ENCODE assay signal across 8 cellular contexts in the genomic region with DNA sequence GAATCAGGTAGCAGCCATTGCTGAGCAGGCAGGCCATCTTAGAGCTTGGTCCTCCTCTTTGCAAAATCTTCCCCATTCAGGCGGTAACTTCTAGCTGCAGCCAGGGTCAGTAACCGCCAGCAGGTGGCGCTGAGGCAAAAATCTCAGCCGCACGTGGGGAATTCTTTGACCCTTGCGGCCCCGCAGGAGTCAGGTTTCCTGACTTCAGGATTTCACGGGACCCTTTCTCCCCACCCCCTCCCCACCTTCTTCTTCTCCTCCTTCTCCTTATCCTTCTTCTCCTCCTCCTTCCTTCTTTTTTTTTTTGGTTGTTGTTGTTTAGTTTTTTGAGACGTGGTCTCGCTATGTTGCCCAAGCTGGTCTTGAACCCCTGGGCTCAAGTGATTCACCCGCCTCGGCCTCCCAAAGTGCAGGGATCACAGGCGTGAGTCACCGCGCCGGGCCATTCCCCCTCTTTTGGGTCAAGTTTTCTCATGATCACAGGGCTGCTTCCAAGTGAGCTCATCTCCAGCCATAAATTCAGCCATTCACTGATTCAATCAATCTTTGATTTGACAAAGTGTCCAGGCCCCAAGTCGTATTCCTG. TPM values are rescaled to one million over a fixed set of nuclear protein-coding genes. Genes with fewer than 3 reads are reported as not detected.
DNase-seq lines count a peak whose midpoint lies in the region; ATAC-seq and TF ChIP-seq lines count a peak whose summit lies in the region.

No MANE protein-coding gene starts in this region.

- H4K8ac ChIP-seq in IMR-90 (ENCODE audit: low read depth in 2 of 2, low read length in 2 of 2), result peak overlapping the region in 1 of 2 experiments; percentile 50; a peak in 1 of 4 replicates

- CTCF ChIA-PET in IMR-90 (lab: Yijun Ruan, JAX), result interaction anchor here (0.7 to 3.5 kb wide), 16 partner anchors 9 to 84 kb away, joined by 3 to 65 read pairs (median 4); no protein-coding TSS in a partner anchor
- CTCF ChIA-PET in T-cell (lab: Charles Lee), result interaction anchor here (0.5 to 4.4 kb wide), 15 partner anchors 8 to 784 kb away, joined by 3 to 38 read pairs (median 4); no protein-coding TSS in a partner anchor

- BruUV-seq in IMR-90 (replicated peaks; lab: Mats Ljungman, UMichigan), result no TSS peak

- H3K9me3 Mint-ChIP-seq in T-cell, result no peaks in the 10 kb centered on the region

- no peak overlapping the region for H3K27ac Mint-ChIP-seq in T-cell

- no peak overlapping the region for H2BK15ac ChIP-seq in IMR-90 (ENCODE audit: low read depth, low read length)

- H3K27me3 Mint-ChIP-seq in T-cell, result no peaks in the 10 kb centered on the region

- no peak overlapping the region for H3K9ac ChIP-seq in IMR-90 (ENCODE audit: low read depth, low read length)

- H3K4me3 ChIP-seq in IMR-90 (ENCODE audit: insufficient read depth, low read depth, low read length), result no peak overlapping the region
- H3K4me3 ChIP-seq in right atrium auricular region, result no peak overlapping the region
- H3K4me3 ChIP-seq in sigmoid colon, result no peak overlapping the region

- peaks cover 16 to 23% (median 21%) of the 10 kb centered on the region in 3 donors for H3K4me1 Mint-ChIP-seq in T-cell

- no peaks in the 10 kb centered on the region for H4K20me1 ChIP-seq in IMR-90 (ENCODE audit: insufficient read depth, low read length)

- no peaks in the 10 kb centered on the region for H3K36me3 Mint-ChIP-seq in T-cell

- DNase-seq in DMS114 treated with DMSO at 0.1 percent for 48 hours (lab: John Stamatoyannopoulos, UW; ENCODE audit: unreplicated experiment), result peak; percentile 38
- peak; percentile 71 for DNase-seq in IMR-90
- peak in 33 of 34 experiments; percentile 20 to 68 (median 50) for DNase-seq in T-cell
- peak; percentile 48 for DNase-seq in activated naive CD8-positive, alpha-beta T cell treated with anti-CD3 and anti-CD28 coated beads, Interleukin-2, amount 50 U/mL, for 16 hours (ENCODE audit: low read depth, low spot score)
- peak; percentile 69 for DNase-seq in right atrium auricular region (ENCODE audit: low spot score)
- DNase-seq in sigmoid colon, result peak; percentile 76

- no peak overlapping the region for H3K56ac ChIP-seq in IMR-90 (ENCODE audit: extremely low read depth, insufficient read depth, low read length)

- no peak overlapping the region for H3K14ac ChIP-seq in IMR-90 (replicated peaks; ENCODE audit: low read depth, low read length)

- no peak overlapping the region for H2BK120ac ChIP-seq in IMR-90 (ENCODE audit: low read depth, low read length)

- intact Hi-C loops in IMR-90 (cut with micrococcal nuclease), result loop anchor here (10.0 kb wide), 1 partner anchor 149 kb away; no protein-coding TSS in a partner anchor
- intact Hi-C loops in sigmoid colon (cut with DNase I), result no loop called here

- TF ChIP-seq POLR2A in IMR-90 (IDR thresholded peaks at IDR 0.05; ENCODE audit: low read depth, low read length), result no peak
- no peak for TF ChIP-seq POLR2A in sigmoid colon (IDR thresholded peaks at IDR 0.05)
- TF ChIP-seq POLR2A in GM18505 (IDR thresholded peaks at IDR 0.05; ENCODE audit: borderline replicate concordance, extremely low read depth, insufficient read depth, insufficient read length), result no peak

- H3K18ac ChIP-seq in IMR-90 (ENCODE audit: low read depth, low read length), result no peak overlapping the region

- no peak overlapping the region for H4K5ac ChIP-seq in IMR-90 (ENCODE audit: low read depth, low read length)

- in situ Hi-C loops in IMR-90 (cut with MboI; ENCODE audit: low sequenced_read_pairs), result loop anchor here (5.0 to 10.0 kb wide), 2 partner anchors 51 to 239 kb away; no protein-coding TSS in a partner anchor

- no peaks in the 10 kb centered on the region for H3K36me3 ChIP-seq in IMR-90 (ENCODE audit: control insufficient read depth, insufficient read depth, low read length)
- no peaks in the 10 kb centered on the region for H3K36me3 ChIP-seq in right atrium auricular region
- no peaks in the 10 kb centered on the region for H3K36me3 ChIP-seq in sigmoid colon

- H3K27ac ChIP-seq in IMR-90 (ENCODE audit: insufficient read depth, low read length), result no peak overlapping the region
- no peak overlapping the region for H3K27ac ChIP-seq in right atrium auricular region
- no peak overlapping the region for H3K27ac ChIP-seq in sigmoid colon

- no peak for TF ChIP-seq EP300 in sigmoid colon (IDR thresholded peaks at IDR 0.05)

- WGBS in IMR-90 (ENCODE audit: extremely low coverage in 2 of 2, insufficient read length in 1 of 2), 2 experiments, result 13% methylated on average over 7 of the region's 17 CpGs; no CpG with 5 or more reads in 1 of the 2 experiments
- WGBS in sigmoid colon, 2 donors, result 22 to 33% methylated on average over 17 of the region's 17 CpGs

- H3K4ac ChIP-seq in IMR-90 (ENCODE audit: low read depth, low read length), result no peak overlapping the region

- H2AK9ac ChIP-seq in IMR-90 (replicated peaks; ENCODE audit: low read depth, low read length, poor library complexity), result peak overlapping the region; percentile 75

- H4K91ac ChIP-seq in IMR-90 (ENCODE audit: insufficient read depth, low read depth, low read length), result no peak overlapping the region

- no peaks in the 10 kb centered on the region for H3K9me1 ChIP-seq in IMR-90 (ENCODE audit: insufficient read depth, low read length)

- peak; percentile 52 for TF ChIP-seq RAD21 in IMR-90 (IDR thresholded peaks at IDR 0.05; ENCODE audit: low read length)

- ATAC-seq in IMR-90 (ENCODE audit: low read depth) (peak; percentile 69), T-cell (replicated peaks in 1 of 4) (peak; percentile 35 to 59 (median 43)), GM18505 (IDR thresholded peaks at IDR 0.05; ENCODE audit: unreplicated experiment) (no peak), GM18502 (IDR thresholded peaks at IDR 0.05; ENCODE audit: poor library complexity, unreplicated experiment) (no peak)

- no peak overlapping the region for H2BK5ac ChIP-seq in IMR-90 (ENCODE audit: low read depth, low read length, poor library complexity, severe bottlenecking)

- no peak overlapping the region for H2BK20ac ChIP-seq in IMR-90 (ENCODE audit: low read depth, low read length)

- peaks cover 2% of the 10 kb centered on the region; the same call in 1 of the 2 replicates for H3K27me3 ChIP-seq in IMR-90 (ENCODE audit: control insufficient read depth, insufficient read depth, low read length)
- H3K27me3 ChIP-seq in right atrium auricular region, result no peaks in the 10 kb centered on the region
- no peaks in the 10 kb centered on the region for H3K27me3 ChIP-seq in sigmoid colon

- H3K4me1 ChIP-seq in IMR-90 (ENCODE audit: control insufficient read depth, insufficient read depth, low read length), result no peaks in the 10 kb centered on the region
- H3K4me1 ChIP-seq in right atrium auricular region, result peaks cover 0 to 18% of the 10 kb centered on the region in 2 donors
- peaks cover 0 to 20% (median 13%) of the 10 kb centered on the region in 4 donors for H3K4me1 ChIP-seq in sigmoid colon

- H3K9me3 ChIP-seq in IMR-90 (ENCODE audit: control insufficient read depth, insufficient read depth, low read length), result no peaks in the 10 kb centered on the region
- H3K9me3 ChIP-seq in right atrium auricular region, result no peaks in the 10 kb centered on the region
- no peaks in the 10 kb centered on the region for H3K9me3 ChIP-seq in sigmoid colon

- H3K4me2 ChIP-seq in IMR-90 (ENCODE audit: low read depth, low read length), result no peak overlapping the region

- peak; percentile 77 for TF ChIP-seq CTCF in IMR-90 (conservative IDR thresholded peaks at IDR 0.05; ENCODE audit: low read depth, low read length)
- TF ChIP-seq CTCF in right atrium auricular region (IDR thresholded peaks at IDR 0.05), result peak; percentile 76 to 90
- TF ChIP-seq CTCF in sigmoid colon (IDR thresholded peaks at IDR 0.05), result peak; percentile 79 to 90 (median 80)

- H3K23ac ChIP-seq in IMR-90 (ENCODE audit: low read depth, low read length), result no peak overlapping the region

- POLR2A ChIA-PET in IMR-90 (lab: Charles Lee; ENCODE audit: unreplicated experiment), result interaction anchor here (0.6 to 0.8 kb wide), 3 partner anchors 15 to 138 kb away, joined by 3 to 11 read pairs (median 3); no protein-coding TSS in a partner anchor
- POLR2A ChIA-PET in T-cell (lab: Charles Lee), result no interaction called here

- no peak overlapping the region for H2AK5ac ChIP-seq in IMR-90 (ENCODE audit: low read depth, low read length)

- peak overlapping the region; percentile 58 for H2AFZ ChIP-seq in IMR-90 (replicated peaks; ENCODE audit: low read length, poor library complexity)

- H3K79me1 ChIP-seq in IMR-90 (ENCODE audit: low read depth in 1 of 2, low read length in 2 of 2), result no peaks in the 10 kb centered on the region

- dilution Hi-C loops in IMR-90 (cut with HindIII; ENCODE audit: low sequenced_read_pairs, unreplicated experiment), result no loop called here

- H3K4me3 Mint-ChIP-seq in T-cell, result peak overlapping the region in 1 of 3 donors; percentile 52

TF ChIP-seq in IMR-90, 13 proteins besides CTCF, POLR2A, EP300 and RAD21 (continues in another document):
- 0 out of 2 replicates have a peak, but pooled peaks have one; percentile 24 for TF ChIP-seq MXI1 (IDR thresholded peaks at IDR 0.05; ENCODE audit: borderline replicate concordance, low read depth, low read length)
- TF ChIP-seq, protein P1, sequence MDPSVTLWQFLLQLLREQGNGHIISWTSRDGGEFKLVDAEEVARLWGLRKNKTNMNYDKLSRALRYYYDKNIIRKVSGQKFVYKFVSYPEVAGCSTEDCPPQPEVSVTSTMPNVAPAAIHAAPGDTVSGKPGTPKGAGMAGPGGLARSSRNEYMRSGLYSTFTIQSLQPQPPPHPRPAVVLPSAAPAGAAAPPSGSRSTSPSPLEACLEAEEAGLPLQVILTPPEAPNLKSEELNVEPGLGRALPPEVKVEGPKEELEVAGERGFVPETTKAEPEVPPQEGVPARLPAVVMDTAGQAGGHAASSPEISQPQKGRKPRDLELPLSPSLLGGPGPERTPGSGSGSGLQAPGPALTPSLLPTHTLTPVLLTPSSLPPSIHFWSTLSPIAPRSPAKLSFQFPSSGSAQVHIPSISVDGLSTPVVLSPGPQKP (IDR thresholded peaks at IDR 0.05; ENCODE audit: borderline replicate concordance, low read depth, low read length), result no peak

RNA-seq across cellular contexts. Expression of a gene that starts 33.4 kb away (rescaled TPM):
- total RNA-seq in IMR-90 (2012; rRNA removed) (11.1 and 11.7 TPM in 2 replicates), T-cell (under 1 TPM in 3 of 5 donors, not detected in 2; 0.13 to 0.28 (median 0.23) TPM), right atrium auricular region (10 to 100 TPM; 31.6 to 34.8 TPM), sigmoid colon (100 to 1,000 TPM in 2 of 4 donors, 10 to 100 TPM in 2; 24.0 to 111 (median 86.4) TPM)
- polyA plus RNA-seq in IMR-90 (2012; rRNA removed) (7.3 and 8.2 TPM in 2 replicates), sigmoid colon (1 to 10 TPM in 1 of 3 donors, under 1 TPM in 1, not detected in 1; 0.60 to 5.7 TPM)
- 7.3 and 9.8 TPM in 2 replicates for polyA plus RNA-seq in IMR-90 (2012; cell fraction: cytosol; rRNA removed)
- polyA plus RNA-seq in IMR-90 (2012; cell fraction: nucleus; rRNA removed; ENCODE audit: low replicate concordance), result 1.8 and 6.6 TPM in 2 replicates

RNA-seq across cellular contexts. Expression of a gene that starts 52.6 kb away (rescaled TPM):
- total RNA-seq in IMR-90 (2012; rRNA removed), result 68.6 and 91.6 TPM in 2 replicates
- 63.3 and 76.8 TPM in 2 replicates for polyA plus RNA-seq in IMR-90 (2012; rRNA removed)
- 157 and 222 TPM in 2 replicates for polyA plus RNA-seq in IMR-90 (2012; cell fraction: cytosol; rRNA removed)
- 65.3 and 116 TPM in 2 replicates for polyA plus RNA-seq in IMR-90 (2012; cell fraction: nucleus; rRNA removed; ENCODE audit: low replicate concordance)
- under 1 TPM in 3 of 5 donors, not detected in 2; 0.26 to 0.53 (median 0.38) TPM for total RNA-seq in T-cell
- total RNA-seq in right atrium auricular region, result 100 to 1,000 TPM in 1 of 2 donors, 10 to 100 TPM in 1; 72.5 to 151 TPM
- total RNA-seq in sigmoid colon, result 10 to 100 TPM; 15.5 to 29.6 (median 20.2) TPM
- polyA plus RNA-seq in sigmoid colon, result 10 to 100 TPM in 1 of 3 donors, 1 to 10 TPM in 2; 3.0 to 10.8 (median 4.3) TPM

Comparison
In these comparisons a context has a peak if more than half of its experiments do, and no peak if none do; other contexts are left out.
1. ATAC-seq: peak in IMR-90 (single experiment) and T-cell (4 of 4); none in GM18505 (single experiment) and GM18502 (single experiment).
2. RNA of a gene that starts 52.6 kb away (total RNA-seq): 72.5 to 151 TPM in right atrium auricular region, 68.6 to 91.6 TPM in IMR-90 and 15.5 to 29.6 TPM in sigmoid colon; 0.26 to 0.53 TPM in T-cell; every median in the first group is over 10 times any median in the second.
3. Peak in every context shown above with its lines, with median percentiles within 50 percentile points of each other: DNase-seq and CTCF ChIP-seq.